Comparison of ENCODE assay signal across 9 cellular contexts in the genomic region with DNA sequence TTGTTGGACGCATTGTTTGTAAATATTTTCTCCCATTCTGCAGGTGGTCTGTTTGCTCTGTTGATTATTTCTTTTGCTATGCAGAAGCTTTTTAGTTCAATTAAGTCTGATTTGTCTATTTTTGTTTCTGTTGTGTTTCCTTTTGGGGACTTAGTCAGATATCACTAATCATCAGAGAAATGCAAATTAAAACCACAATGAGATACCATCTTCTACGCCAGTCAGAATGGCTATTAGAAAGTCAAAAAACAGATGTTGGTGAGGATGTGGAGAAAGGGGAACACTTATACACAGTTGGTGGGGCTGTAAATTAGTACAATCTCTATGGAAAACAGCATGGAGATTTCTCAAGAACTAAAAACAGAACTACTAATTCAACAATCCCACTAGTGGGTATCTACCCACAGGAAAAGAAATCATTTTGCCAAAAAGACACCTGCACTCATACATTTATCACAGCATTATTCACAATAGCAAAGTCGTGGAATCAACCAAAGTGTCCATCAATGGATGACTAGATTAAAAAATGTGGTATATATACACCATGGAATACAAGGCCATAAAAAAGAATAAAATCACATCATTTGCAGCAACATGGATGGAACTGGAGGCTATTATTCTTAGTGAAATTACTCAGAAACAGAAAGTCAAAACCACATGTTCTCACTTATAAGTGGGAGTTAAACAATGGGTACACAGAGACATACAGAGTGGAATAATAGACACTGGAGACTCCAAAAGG. TPM values are rescaled to one million over a fixed set of nuclear protein-coding genes. Genes with fewer than 3 reads are reported as not detected.
DNase-seq lines count a peak whose midpoint lies in the region; ATAC-seq, FAIRE-seq and TF ChIP-seq lines count a peak whose summit lies in the region.
"Had no signal": no experiment of that assay in that cellular context is flagged by ENCODE, and none has a peak within 500 bp of the region (broad histone marks: within the 10 kb centered on the region; RNA-seq: fewer than 3 reads in every experiment).

No MANE protein-coding gene starts in this region.

- peak overlapping the region; percentile 85 for H3K4me2 ChIP-seq in GM12878 (ENCODE audit: control insufficient read depth, insufficient read depth)

- peak in 1 of 2 experiments; percentile 70; a peak in 1 of 4 replicates for TF ChIP-seq EP300 in GM12878 (IDR thresholded peaks at IDR 0.05; ENCODE audit: borderline replicate concordance in 1 of 2, control insufficient read depth in 1 of 2, low read depth in 2 of 2, low read length in 2 of 2)

- TSS peak; percentile 96 for BruUV-seq in GM12878 (replicated peaks; lab: Mats Ljungman, UMichigan)

- peaks cover 24% of the 10 kb centered on the region for H3K79me2 ChIP-seq in GM12878 (ENCODE audit: control insufficient read depth, insufficient read depth, low read length)

- H3K4me1 ChIP-seq in GM12878 (ENCODE audit: control insufficient read depth, insufficient read depth, low read length) (peaks cover 44% of the 10 kb centered on the region), pancreas (no peaks in the 10 kb centered on the region)

- H2AFZ ChIP-seq in GM12878 (ENCODE audit: control insufficient read depth, low read depth, low read length) = no peak overlapping the region

- SMC1A ChIA-PET in GM12878 (lab: Charles Lee; ENCODE audit: uncharacterized antibody, unreplicated experiment) = interaction anchor here (1.0 to 7.1 kb wide), 6 partner anchors 10 to 201 kb away, joined by 3 to 42 read pairs (median 6); no protein-coding TSS in a partner anchor

- intact Hi-C loops in GM12878 (cut with micrococcal nuclease; ENCODE audit: unreplicated experiment) = loop anchor here (1.0 kb wide), 1 partner anchor 166 kb away; no protein-coding TSS in a partner anchor
- intact Hi-C loops in pancreas (cut with DNase I) = no loop called here

- H3K27ac ChIP-seq in GM12878 (ENCODE audit: control insufficient read depth, insufficient read depth) = peak overlapping the region; percentile 78
- H3K27ac ChIP-seq in pancreas = no peak overlapping the region
- H3K27ac ChIP-seq: SJSA1 had no signal

- H3K9me3 ChIP-seq in GM12878 (replicated peaks; ENCODE audit: control insufficient read depth, insufficient read depth, low read length) = no peaks in the 10 kb centered on the region
- H3K9me3 ChIP-seq in pancreas = no peaks in the 10 kb centered on the region
- H3K9me3 ChIP-seq: SJSA1 had no signal

- CTCF ChIA-PET in GM12878 (lab: Yijun Ruan, JAX) = interaction anchor here (0.7 to 1.4 kb wide), 5 partner anchors 10 to 68 kb away, joined by 3 to 8 read pairs (median 4); no protein-coding TSS in a partner anchor

- TF ChIP-seq CTCF in GM12878 (IDR thresholded peaks at IDR 0.05 in 2 of 3, conservative IDR thresholded peaks at IDR 0.05 in 1 of 3; ENCODE audit: control insufficient read depth in 2 of 3, extremely low read depth in 1 of 3, insufficient read depth in 1 of 3, low read depth in 3 of 3, low read length in 3 of 3) = no peak
- no peak for TF ChIP-seq CTCF in pancreas (IDR thresholded peaks at IDR 0.05)

- no peak for TF ChIP-seq RAD21 in GM12878 (IDR thresholded peaks at IDR 0.05; ENCODE audit: insufficient read depth, low read depth, low read length)

- POLR2A ChIA-PET in GM12878 (lab: Charles Lee) = interaction anchor here (1.4 kb wide), 1 partner anchor 55 kb away, joined by 3 read pairs; no protein-coding TSS in a partner anchor

- H3K36me3 ChIP-seq in GM12878 (ENCODE audit: control insufficient read depth in 2 of 2, insufficient read depth in 2 of 2, low read length in 1 of 2) (peaks cover 2 to 7% of the 10 kb centered on the region in 2 experiments; a peak in 3 of 4 replicates), pancreas (peaks cover 0 to under 1% (median 0%) of the 10 kb centered on the region in 3 donors)

- in situ Hi-C loops in GM12878 (cut with MboI) = no loop called here

- ATAC-seq in GM18870 (IDR thresholded peaks at IDR 0.05; ENCODE audit: unreplicated experiment) (peak; percentile 74), GM21529 (IDR thresholded peaks at IDR 0.05; ENCODE audit: unreplicated experiment) (peak; percentile 72), HG03378 (IDR thresholded peaks at IDR 0.05; ENCODE audit: unreplicated experiment) (peak; percentile 67), GM12878 (peak; percentile 70), pancreas (no peak)
- ATAC-seq: left lobe of liver had no signal

- H3K9ac ChIP-seq in GM12878 (ENCODE audit: control insufficient read depth, insufficient read depth, low read length) = no peak overlapping the region

- 3% methylated on average over 3 of the region's 3 CpGs for WGBS in GM12878 (ENCODE audit: insufficient coverage, insufficient replicate concordance, low lambda C conversion rate, missing lambda C conversion rate)
- 83 to 90% methylated on average over 3 of the region's 3 CpGs for WGBS in pancreas, 2 donors

- no peak for TF ChIP-seq POLR2A in GM12878 (IDR thresholded peaks at IDR 0.05; ENCODE audit: low read depth, low read length)

- H4K20me1 ChIP-seq in GM12878 (ENCODE audit: control insufficient read depth, insufficient read depth) = no peaks in the 10 kb centered on the region

- no peak for DNase-seq in GM12878 (ENCODE audit: low read depth, low spot score)
- DNase-seq in pancreas = no peak
- DNase-seq in NCI-H2227 (lab: John Stamatoyannopoulos, UW; ENCODE audit: unreplicated experiment) = no peak
- no peak for DNase-seq in UCSD-AML1 (lab: John Stamatoyannopoulos, UW; ENCODE audit: unreplicated experiment)

- no peaks in the 10 kb centered on the region for H3K27me3 ChIP-seq in GM12878 (replicated peaks in 1 of 2; ENCODE audit: control insufficient read depth in 2 of 2, insufficient read depth in 2 of 2, low read length in 1 of 2)
- no peaks in the 10 kb centered on the region for H3K27me3 ChIP-seq in pancreas
- H3K27me3 ChIP-seq: SJSA1 had no signal

- RAD21 ChIA-PET in GM12878 (lab: Charles Lee; ENCODE audit: unreplicated experiment) = interaction anchor here (0.6 to 1.3 kb wide), 6 partner anchors 8 to 371 kb away, joined by 3 to 8 read pairs (median 3); a partner anchor contains a TSS

- H3K4me3 ChIP-seq in GM12878 = peak overlapping the region; percentile 26; the same call in 1 of the 2 replicates
- H3K4me3 ChIP-seq in pancreas = no peak overlapping the region
- H3K4me3 ChIP-seq: SJSA1 had no signal

- FAIRE-seq in GM12878 (lab: Jason Lieb, UNC) = peak; percentile 23
- FAIRE-seq in pancreas (lab: Jason Lieb, UNC) = no peak

TF ChIP-seq in GM12878, 131 proteins besides CTCF, POLR2A, EP300 and RAD21 (continues in another document):
- TF ChIP-seq SMAD1 (IDR thresholded peaks at IDR 0.05; ENCODE audit: low read depth, partially characterized antibody) = no peak
- no peak for TF ChIP-seq SP1 (IDR thresholded peaks at IDR 0.05; ENCODE audit: low read depth, low read length)
- TF ChIP-seq GATAD2B (conservative IDR thresholded peaks at IDR 0.05; ENCODE audit: low read depth) = 0 out of 2 replicates have a peak, but pooled peaks have one; percentile 65
- no peak for TF ChIP-seq SIX5 (IDR thresholded peaks at IDR 0.05; ENCODE audit: low read depth, low read length, severe bottlenecking)
- peak; percentile 99 for TF ChIP-seq ZNF217 (IDR thresholded peaks at IDR 0.05)
- TF ChIP-seq STAT3 (IDR thresholded peaks at IDR 0.05; ENCODE audit: low read depth, low read length) = no peak

RNA-seq across cellular contexts. Expression of a gene that starts 8.1 kb away (rescaled TPM):
- total RNA-seq in GM12878 (2013; cell fraction: nucleolus; rRNA removed) = 5.8 and 6.1 TPM in 2 replicates
- total RNA-seq in GM12878 (2014; rRNA removed) = 15.5 and 16.9 TPM in 2 replicates
- total RNA-seq in GM12878 (2014; rRNA removed; fragmentation: Illumina TruSeq; extraction: Trizol) = 19.0 and 20.5 TPM in 2 replicates
- 15.8 and 17.7 TPM in 2 replicates for total RNA-seq in GM12878 (2021)
- polyA plus RNA-seq in GM12878 (2011; ENCODE audit: low read depth) = 2.1 TPM
- 33.6 and 38.4 TPM in 2 replicates for polyA plus RNA-seq in GM12878 (2011; rRNA removed)
- polyA plus RNA-seq in GM12878 (2011; cell fraction: cytosol; rRNA removed) = 20.9 and 21.6 TPM in 2 replicates
- polyA plus RNA-seq in GM12878 (2011; cell fraction: nucleus; rRNA removed) = 12.3 and 16.4 TPM in 2 replicates
- polyA plus RNA-seq in GM12878 (2012) = 3.5 and 5.3 TPM in 2 replicates
- 22.0 and 26.9 TPM in 2 replicates for polyA plus RNA-seq in GM12878 (2014; fragmentation: Illumina TruSeq; extraction: Trizol)
- 10 to 100 TPM in 1 of 2 experiments, 1 to 10 TPM in 1; 5.0 to 11.2 TPM for polyA plus RNA-seq in GM12878 (2014; fragmentation: Nextera tagmentation; extraction: Ambion mirVana)
- 17.1 and 17.5 TPM in 2 replicates for polyA plus RNA-seq in GM12878 (2014; rRNA removed)
- 10 to 100 TPM; 43.1 to 46.7 TPM for polyA plus RNA-seq in GM12878 (2016; fragmentation: Nextera tagmentation; extraction: Ambion mirVana)
- 20.9 and 21.5 TPM in 2 replicates for polyA minus RNA-seq in GM12878 (2011; rRNA and poly(A)+ RNA removed)
- 10.8 and 11.2 TPM in 2 replicates for polyA minus RNA-seq in GM12878 (2011; cell fraction: cytosol; rRNA and poly(A)+ RNA removed)
- polyA minus RNA-seq in GM12878 (2011; cell fraction: nucleus; rRNA and poly(A)+ RNA removed) = 10.2 and 19.6 TPM in 2 replicates
- 1 to 10 TPM; 2.8 to 5.4 (median 3.9) TPM for total RNA-seq in pancreas
- 1 to 10 TPM; 2.9 to 5.0 TPM for polyA plus RNA-seq in pancreas

RNA-seq across cellular contexts. Expression of a gene that starts 58.2 kb away (rescaled TPM):
- total RNA-seq in GM12878 (2013; cell fraction: nucleolus; rRNA removed) = not detected in 2 replicates
- 0.44 and 0.51 TPM in 2 replicates for total RNA-seq in GM12878 (2014; rRNA removed)
- 0.40 and 0.55 TPM in 2 replicates for total RNA-seq in GM12878 (2014; rRNA removed; fragmentation: Illumina TruSeq; extraction: Trizol)
- 0.67 and 0.85 TPM in 2 replicates for total RNA-seq in GM12878 (2021)
- 0.10 TPM for polyA plus RNA-seq in GM12878 (2011; ENCODE audit: low read depth)
- 0.60 and 0.98 TPM in 2 replicates for polyA plus RNA-seq in GM12878 (2011; rRNA removed)
- 0.37 and 0.48 TPM in 2 replicates for polyA plus RNA-seq in GM12878 (2011; cell fraction: cytosol; rRNA removed)
- 0.35 and 0.39 TPM in 2 replicates for polyA plus RNA-seq in GM12878 (2011; cell fraction: nucleus; rRNA removed)
- polyA plus RNA-seq in GM12878 (2012) = 0.22 and 0.39 TPM in 2 replicates
- polyA plus RNA-seq in GM12878 (2014; fragmentation: Illumina TruSeq; extraction: Trizol) = 0.51 and 0.65 TPM in 2 replicates
- polyA plus RNA-seq in GM12878 (2014; fragmentation: Nextera tagmentation; extraction: Ambion mirVana) = under 1 TPM; 0.16 to 0.29 TPM
- 0.47 and 0.56 TPM in 2 replicates for polyA plus RNA-seq in GM12878 (2014; rRNA removed)
- under 1 TPM; 0.88 to 0.89 TPM for polyA plus RNA-seq in GM12878 (2016; fragmentation: Nextera tagmentation; extraction: Ambion mirVana)
- polyA minus RNA-seq in GM12878 (2011; rRNA and poly(A)+ RNA removed) = 0.88 and 1.0 TPM in 2 replicates
- polyA minus RNA-seq in GM12878 (2011; cell fraction: cytosol; rRNA and poly(A)+ RNA removed) = 0.27 TPM in 1 of 2 replicates, not detected in the other
- 0.12 and 0.38 TPM in 2 replicates for polyA minus RNA-seq in GM12878 (2011; cell fraction: nucleus; rRNA and poly(A)+ RNA removed)
- total RNA-seq in pancreas = 1 to 10 TPM in 2 of 6 donors, under 1 TPM in 4; 0.12 to 2.5 (median 0.70) TPM
- 1 to 10 TPM in 1 of 2 donors, under 1 TPM in 1; 0.38 to 1.5 TPM for polyA plus RNA-seq in pancreas

Comparison
In these comparisons a context has a peak if more than half of its experiments do, and no peak if none do; other contexts are left out.
1. ATAC-seq: peak in GM18870 (single experiment), GM21529 (single experiment), HG03378 (single experiment) and GM12878 (single experiment); none in pancreas (0 of 4).